In the genomic region with DNA sequence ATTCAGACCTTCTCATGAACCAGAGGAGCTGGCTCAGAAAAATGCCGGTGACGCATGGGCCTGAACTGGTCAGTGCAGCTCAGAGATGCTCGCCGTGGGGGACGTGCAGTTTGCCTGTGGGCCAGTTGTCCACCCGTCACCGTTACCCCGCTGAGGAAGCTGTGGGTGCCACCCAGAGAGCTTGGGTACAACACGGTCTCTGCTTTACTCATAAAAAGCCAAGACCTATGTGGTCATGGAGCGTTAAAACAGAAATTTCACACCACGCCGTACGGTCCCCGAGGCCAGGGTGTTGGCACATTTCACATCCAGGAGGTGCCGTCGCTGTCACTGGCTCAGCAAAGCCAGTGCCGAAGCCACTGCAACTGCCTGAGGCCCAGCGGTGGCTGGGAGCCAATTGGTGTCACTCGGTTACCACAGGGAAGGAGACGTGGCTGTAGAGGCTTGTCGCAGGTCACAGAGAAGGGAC, we compare ENCODE assay signal across 8 cellular contexts.
DNase-seq lines count a peak whose midpoint lies in the region; ATAC-seq and TF ChIP-seq lines count a peak whose summit lies in the region.

No MANE protein-coding gene starts in this region.

- TF ChIP-seq CTCF in lung (IDR thresholded peaks at IDR 0.05; ENCODE audit: control extremely low read depth, extremely low read depth), result no peak

- peak overlapping the region; percentile 89 to 95 for H3K27ac Mint-ChIP-seq in stimulated activated naive CD8-positive, alpha-beta T cell treated with anti-CD3 and anti-CD28 coated beads, Interleukin-15, amount 100 ng/mL, for 72 hours

- H3K9ac ChIP-seq in BLaER1 treated with 17β-estradiol and CSF1 and Interleukin-3, amounts not matched to agents 10 nM and 100 nM, result peak overlapping the region; percentile 61 to 96 (median 80)

- H3K9me3 Mint-ChIP-seq in stimulated activated naive CD8-positive, alpha-beta T cell treated with anti-CD3 and anti-CD28 coated beads, Interleukin-15, amount 100 ng/mL, for 72 hours, result no peaks in the 10 kb centered on the region

- peak overlapping the region; percentile 80 to 100 (median 93) for H3K27ac ChIP-seq in BLaER1 treated with 17β-estradiol and CSF1 and Interleukin-3, amounts not matched to agents 10 nM and 100 nM
- peak overlapping the region in 1 of 2 donors; percentile 81 for H3K27ac ChIP-seq in lung (ENCODE audit: low read depth in 1 of 2, low read length in 1 of 2)

- DNase-seq in NCI-H460 (ENCODE audit: extremely low read depth, low read depth) (peak; percentile 52), lung (ENCODE audit: low spot score) (peak; percentile 48), DMS114 treated with DMSO at 0.1 percent for 48 hours (lab: John Stamatoyannopoulos, UW; ENCODE audit: unreplicated experiment) (no peak), NCI-H187 treated with DMSO at 0.1 percent for 48 hours (lab: John Stamatoyannopoulos, UW) (no peak)
- DNase-seq in activated effector memory CD4-positive, alpha-beta T cell treated with Interleukin-2 at 50 U/mL for 16 hours, result peak; percentile 32
- DNase-seq in stimulated activated naive CD8-positive, alpha-beta T cell treated with anti-CD3 and anti-CD28 coated beads, Interleukin-15, amount 100 ng/mL, for 72 hours, result peak; percentile 78 to 96

- H3K4me1 ChIP-seq in BLaER1 treated with 17β-estradiol and CSF1 and Interleukin-3, amounts not matched to agents 10 nM and 100 nM, result peaks cover 90 to 98% (median 96%) of the 10 kb centered on the region in 10 experiments
- peaks cover 5 to 18% of the 10 kb centered on the region in 2 donors for H3K4me1 ChIP-seq in lung (ENCODE audit: control insufficient read depth in 2 of 2, insufficient read depth in 2 of 2, low read length in 2 of 2)

- H4K20me1 ChIP-seq in BLaER1 treated with 17β-estradiol and CSF1 and Interleukin-3, amounts not matched to agents 10 nM and 100 nM, result no peaks in the 10 kb centered on the region

- ATAC-seq in lung (ENCODE audit: insufficient read depth, low FRiP score), result no peak
- peak; percentile 91 for ATAC-seq in stimulated activated naive CD8-positive, alpha-beta T cell treated with anti-CD3 and anti-CD28 coated beads, Interleukin-15, amount 100 ng/mL, for 72 hours
- ATAC-seq in GM21515 (IDR thresholded peaks at IDR 0.05; ENCODE audit: unreplicated experiment), result no peak

- H3K9me3 ChIP-seq in BLaER1 treated with 17β-estradiol and CSF1 and Interleukin-3, amounts not matched to agents 10 nM and 100 nM (replicated peaks in 1 of 11), result no peaks in the 10 kb centered on the region
- H3K9me3 ChIP-seq in lung (ENCODE audit: control insufficient read depth in 2 of 2, insufficient read depth in 1 of 2, low read length in 1 of 2), result no peaks in the 10 kb centered on the region

- no peaks in the 10 kb centered on the region for H3K27me3 Mint-ChIP-seq in stimulated activated naive CD8-positive, alpha-beta T cell treated with anti-CD3 and anti-CD28 coated beads, Interleukin-15, amount 100 ng/mL, for 72 hours

- 28 to 56% methylated on average over 21 of the region's 21 CpGs for WGBS in lung, 2 donors

- H3K36me3 ChIP-seq in BLaER1 treated with 17β-estradiol and CSF1 and Interleukin-3, amounts not matched to agents 10 nM and 100 nM, result no peaks in the 10 kb centered on the region
- H3K36me3 ChIP-seq in lung (ENCODE audit: control insufficient read depth in 2 of 2, insufficient read depth in 2 of 2, low read length in 2 of 2), result no peaks in the 10 kb centered on the region

- H3K27me3 ChIP-seq in BLaER1 treated with 17β-estradiol and CSF1 and Interleukin-3, amounts not matched to agents 10 nM and 100 nM, result 0 out of 22 replicates have a peak, but pooled peaks cover 0 to 3% (median 0%) of the 10 kb centered on the region in 11 experiments
- H3K27me3 ChIP-seq in lung (ENCODE audit: control insufficient read depth, insufficient read depth), result no peaks in the 10 kb centered on the region

- peak overlapping the region in 6 of 10 experiments; percentile 25 to 57 (median 35); a peak in 11 of 20 replicates for H3K4me3 ChIP-seq in BLaER1 treated with 17β-estradiol and CSF1 and Interleukin-3, amounts not matched to agents 10 nM and 100 nM
- no peak overlapping the region for H3K4me3 ChIP-seq in lung

- peak overlapping the region; percentile 76 to 83 for H3K4me3 Mint-ChIP-seq in stimulated activated naive CD8-positive, alpha-beta T cell treated with anti-CD3 and anti-CD28 coated beads, Interleukin-15, amount 100 ng/mL, for 72 hours

- peaks cover 55% of the 10 kb centered on the region for H3K4me1 Mint-ChIP-seq in stimulated activated naive CD8-positive, alpha-beta T cell treated with anti-CD3 and anti-CD28 coated beads, Interleukin-15, amount 100 ng/mL, for 72 hours

- H3K4me2 ChIP-seq in BLaER1 treated with 17β-estradiol and CSF1 and Interleukin-3, amounts not matched to agents 10 nM and 100 nM, result peak overlapping the region; percentile 95 to 100 (median 98)

Comparison
In these comparisons a context has a peak if more than half of its experiments do, and no peak if none do; other contexts are left out.
1. DNase-seq: peak in NCI-H460 (single experiment), activated effector memory CD4-positive, alpha-beta T cell treated with Interleukin-2 at 50 U/mL for 16 hours (single experiment), lung (single experiment) and stimulated activated naive CD8-positive, alpha-beta T cell treated with anti-CD3 and anti-CD28 coated beads, Interleukin-15, amount 100 ng/mL, for 72 hours (2 of 2); none in DMS114 treated with DMSO at 0.1 percent for 48 hours (single experiment) and NCI-H187 treated with DMSO at 0.1 percent for 48 hours (single experiment).